ENCODE assay signal across 22 cellular contexts in the genomic region with DNA sequence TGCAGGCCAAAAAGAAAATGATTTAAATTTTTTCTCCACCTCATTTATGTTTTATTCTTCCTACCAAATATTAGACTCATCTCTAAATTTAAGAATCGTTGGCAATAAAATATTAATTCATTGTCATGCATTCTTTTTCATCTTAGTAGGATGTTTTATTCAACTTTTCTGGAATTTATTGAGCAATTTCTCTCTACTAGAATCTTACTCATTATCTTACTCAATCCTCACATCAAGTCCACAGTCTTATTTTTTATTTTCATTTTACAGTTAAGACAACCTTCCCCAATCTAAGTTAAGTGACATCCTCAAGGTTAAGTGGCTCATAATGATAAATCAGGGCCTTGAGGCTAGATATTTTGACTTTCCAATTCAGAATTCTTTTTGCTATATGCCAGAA. TPM values are rescaled to one million over a fixed set of nuclear protein-coding genes. Genes with fewer than 3 reads are reported as not detected.
A peak's percentile ranks its signal among the peaks of the same experiment; 100 is the strongest.
DNase-seq lines count a peak whose midpoint lies in the region; ATAC-seq, FAIRE-seq and TF ChIP-seq lines count a peak whose summit lies in the region.
"Had no signal": no experiment of that assay in that cellular context is flagged by ENCODE, and none has a peak within 500 bp of the region (broad histone marks: within the 10 kb centered on the region; RNA-seq: fewer than 3 reads in every experiment).

No MANE protein-coding gene starts in this region.

- intact Hi-C loops in prostate gland (cut with DNase I): no loop called here

- H3K27ac Mint-ChIP-seq in stimulated activated memory B cell treated with anti-CD40 and anti-IgM and Interleukin-4, amounts not matched to agents 10 μg/mL and 1 μg/mL and 100 μg/mL, for 72 hours: no peak overlapping the region

- no peak for FAIRE-seq in bronchial epithelial cell (lab: Jason Lieb, UNC)
- FAIRE-seq: A204.1, GM12892 had no signal

- H3K27ac ChIP-seq in mesenchymal stem cell (ENCODE audit: low read length, poor library complexity, severe bottlenecking): no peak overlapping the region
- no peak overlapping the region for H3K27ac ChIP-seq in prostate gland
- H3K27ac ChIP-seq: SK-N-MC had no signal

- no peak overlapping the region for H2AK5ac ChIP-seq in mesenchymal stem cell (ENCODE audit: low read length, severe bottlenecking)

- no peak overlapping the region for H2BK5ac ChIP-seq in mesenchymal stem cell (ENCODE audit: low read depth, low read length, poor library complexity, severe bottlenecking)

- no peaks in the 10 kb centered on the region for H3K9me3 Mint-ChIP-seq in stimulated activated memory B cell treated with anti-CD40 and anti-IgM and Interleukin-4, amounts not matched to agents 10 μg/mL and 1 μg/mL and 100 μg/mL, for 72 hours

- no peaks in the 10 kb centered on the region for H3K79me1 ChIP-seq in mesenchymal stem cell (replicated peaks; ENCODE audit: low read length, poor library complexity, severe bottlenecking)

- H2BK120ac ChIP-seq in mesenchymal stem cell (ENCODE audit: low read depth, low read length): no peak overlapping the region

- H3K36me3 Mint-ChIP-seq in stimulated activated memory B cell treated with anti-CD40 and anti-IgM and Interleukin-4, amounts not matched to agents 10 μg/mL and 1 μg/mL and 100 μg/mL, for 72 hours: no peaks in the 10 kb centered on the region

- H4K91ac ChIP-seq in mesenchymal stem cell (ENCODE audit: low read length): no peak overlapping the region

- no peak overlapping the region for H3K4ac ChIP-seq in mesenchymal stem cell (ENCODE audit: low read depth in 1 of 2, low read length in 2 of 2)

- H3K4me1 ChIP-seq in mesenchymal stem cell (ENCODE audit: control insufficient read depth, insufficient read depth, low read depth, low read length) (no peaks in the 10 kb centered on the region), prostate gland (replicated peaks) (no peaks in the 10 kb centered on the region)

- TF ChIP-seq CTCF in AG09309 (IDR thresholded peaks at IDR 0.05; ENCODE audit: control insufficient read depth, insufficient read depth, low read depth, low read length, missing control alignments): no peak
- TF ChIP-seq CTCF in bronchial epithelial cell (IDR thresholded peaks at IDR 0.05; ENCODE audit: insufficient read depth, low read length, severe bottlenecking): no peak
- no peak for TF ChIP-seq CTCF in prostate gland (IDR thresholded peaks at IDR 0.05)

- H2AFZ ChIP-seq in mesenchymal stem cell (ENCODE audit: low read depth, low read length): no peak overlapping the region

- no peak overlapping the region for H3K14ac ChIP-seq in mesenchymal stem cell (ENCODE audit: low read length in 2 of 2)

- H3K4me2 ChIP-seq in mesenchymal stem cell (ENCODE audit: low read length, poor library complexity, severe bottlenecking): no peak overlapping the region

- ATAC-seq in HG03097 (IDR thresholded peaks at IDR 0.05; ENCODE audit: low FRiP score, unreplicated experiment): no peak
- ATAC-seq in stimulated activated memory B cell treated with anti-CD40 and anti-IgM and Interleukin-4, amounts not matched to agents 10 μg/mL and 1 μg/mL and 100 μg/mL, for 72 hours: no peak

- H3K4me3 Mint-ChIP-seq in stimulated activated memory B cell treated with anti-CD40 and anti-IgM and Interleukin-4, amounts not matched to agents 10 μg/mL and 1 μg/mL and 100 μg/mL, for 72 hours: no peak overlapping the region

- peaks cover 6% of the 10 kb centered on the region for H3K4me1 Mint-ChIP-seq in stimulated activated memory B cell treated with anti-CD40 and anti-IgM and Interleukin-4, amounts not matched to agents 10 μg/mL and 1 μg/mL and 100 μg/mL, for 72 hours

- H2BK12ac ChIP-seq in mesenchymal stem cell (ENCODE audit: low read length in 2 of 2): no peak overlapping the region

- WGBS in mesenchymal stem cell: 80% methylated on average over 1 of the region's 1 CpG
- WGBS in prostate gland: 92% methylated on average over 1 of the region's 1 CpG

- no peak overlapping the region for H3K23ac ChIP-seq in mesenchymal stem cell (ENCODE audit: low read length in 2 of 2)

- no peak overlapping the region for H2BK15ac ChIP-seq in mesenchymal stem cell (ENCODE audit: low read depth, poor library complexity, severe bottlenecking)

- peaks cover 12% of the 10 kb centered on the region for H3K27me3 Mint-ChIP-seq in stimulated activated memory B cell treated with anti-CD40 and anti-IgM and Interleukin-4, amounts not matched to agents 10 μg/mL and 1 μg/mL and 100 μg/mL, for 72 hours

- H3K9me3 ChIP-seq in mesenchymal stem cell (ENCODE audit: control insufficient read depth, low read length) (no peaks in the 10 kb centered on the region), prostate gland (no peaks in the 10 kb centered on the region)

- no peak overlapping the region for H4K8ac ChIP-seq in mesenchymal stem cell (ENCODE audit: low read length)

- H3K9ac ChIP-seq in mesenchymal stem cell (ENCODE audit: low read length): peak overlapping the region; percentile 60

- H3K36me3 ChIP-seq in bronchial epithelial cell (ENCODE audit: control insufficient read depth, insufficient read depth, low read length) (no peaks in the 10 kb centered on the region), mesenchymal stem cell (ENCODE audit: control insufficient read depth in 1 of 2, insufficient read depth in 2 of 2, low read depth in 1 of 2, low read length in 2 of 2) (no peaks in the 10 kb centered on the region), prostate gland (no peaks in the 10 kb centered on the region)

- DNase-seq in AG09309 (ENCODE audit: low read depth) (peak; percentile 13), GM04504 (ENCODE audit: low read depth) (peak; percentile 43), bronchial epithelial cell (ENCODE audit: low read depth) (peak; percentile 42), mesenchymal stem cell (no peak), prostate gland (ENCODE audit: low spot score) (no peak), SKM-1 treated with dmso at 0.1 percent for 144 hours (lab: John Stamatoyannopoulos, UW; ENCODE audit: unreplicated experiment) (no peak)
- DNase-seq: COR-L47, GF-D8, KG1, MV-4-11, NCI-H1694 treated with DMSO at 0.1 percent for 48 hours, NCI-H510A treated with DMSO at 0.1 percent for 48 hours, NCI-H774, SHP77 had no signal

- H3K18ac ChIP-seq in mesenchymal stem cell (ENCODE audit: low read depth in 1 of 2, low read length in 2 of 2): no peak overlapping the region

- TF ChIP-seq POLR2A in prostate gland (IDR thresholded peaks at IDR 0.05): no peak

- H3K27me3 ChIP-seq in bronchial epithelial cell (ENCODE audit: control insufficient read depth, insufficient read depth, low read length): no peaks in the 10 kb centered on the region
- H3K27me3 ChIP-seq in mesenchymal stem cell (ENCODE audit: control insufficient read depth in 1 of 2, insufficient read depth in 1 of 2, low read length in 2 of 2): peaks cover 0 to 7% of the 10 kb centered on the region in 2 experiments
- no peaks in the 10 kb centered on the region for H3K27me3 ChIP-seq in prostate gland (replicated peaks; ENCODE audit: insufficient read depth)

- H3K4me3 ChIP-seq in AG09309 (ENCODE audit: control insufficient read depth, low read depth, low read length) (no peak overlapping the region), bronchial epithelial cell (ENCODE audit: low read depth, low read length) (no peak overlapping the region), mesenchymal stem cell (ENCODE audit: insufficient read depth in 1 of 2, low read depth in 1 of 2, low read length in 2 of 2) (no peak overlapping the region), prostate gland (no peak overlapping the region)
- H3K4me3 ChIP-seq: SK-N-MC had no signal

RNA-seq across cellular contexts. Expression of a gene that starts 15.9 kb away (rescaled TPM):
- total RNA-seq in bronchial epithelial cell (0.79 and 1.9 TPM in 2 replicates), prostate gland (10 to 100 TPM in 1 of 2 donors, 1 to 10 TPM in 1; 8.2 to 65.0 TPM)
- 1.4 TPM for polyA plus RNA-seq in mesenchymal stem cell (2013, experiment 1 of 2)
- polyA plus RNA-seq in mesenchymal stem cell (2013, experiment 2 of 2): 1.4 TPM
- total RNA-seq: H4, OCI-LY7 had no signal

RNA-seq across cellular contexts. Expression of a gene that starts 56.7 kb away (rescaled TPM):
- total RNA-seq in bronchial epithelial cell (not detected in 2 replicates), prostate gland (under 1 TPM; 0.17 to 0.18 TPM)
- not detected for polyA plus RNA-seq in mesenchymal stem cell (2013, experiment 1 of 2)
- polyA plus RNA-seq in mesenchymal stem cell (2013, experiment 2 of 2): not detected
- total RNA-seq: H4, HT-29, OCI-LY7 had no signal

Comparison
In these comparisons a context has a peak if more than half of its experiments do, and no peak if none do; other contexts are left out.
1. DNase-seq: peak in AG09309 (single experiment), GM04504 (single experiment) and bronchial epithelial cell (single experiment); none in mesenchymal stem cell (single experiment), prostate gland (single experiment) and SKM-1 treated with dmso at 0.1 percent for 144 hours (single experiment).